In genomic region chr13:31638577-31638976, GRCh38 we compare ENCODE assay signal across 13 cellular contexts.
DNase-seq lines count a peak whose midpoint lies in the region; ATAC-seq, FAIRE-seq and TF ChIP-seq lines count a peak whose summit lies in the region.
"Had no signal": no experiment of that assay in that cellular context is flagged by ENCODE, and none has a peak within 500 bp of the region (broad histone marks: within the 10 kb centered on the region; RNA-seq: fewer than 3 reads in every experiment).

No MANE protein-coding gene starts in this region.

- H3K9me3 ChIP-seq in pancreas: no peaks in the 10 kb centered on the region
- H3K9me3 ChIP-seq in CD8-positive, alpha-beta T cell (ENCODE audit: low read length): no peaks in the 10 kb centered on the region
- H3K9me3 ChIP-seq: BE2C had no signal

- 50 to 53% methylated on average over 1 of the region's 1 CpG for WGBS in pancreas, 2 donors

- H3K27me3 ChIP-seq in ACC112 (ENCODE audit: insufficient read depth, low read length) (no peaks in the 10 kb centered on the region), pancreas (no peaks in the 10 kb centered on the region)
- no peaks in the 10 kb centered on the region for H3K27me3 ChIP-seq in CD8-positive, alpha-beta T cell (ENCODE audit: insufficient read depth, low read length)
- H3K27me3 ChIP-seq: BE2C had no signal

- no peaks in the 10 kb centered on the region for H3K36me3 Mint-ChIP-seq in CD8-positive, alpha-beta T cell
- no peaks in the 10 kb centered on the region for H3K36me3 Mint-ChIP-seq in activated T-cell treated with anti-CD3 and anti-CD28 coated beads, Interleukin-2, amount 50 U/mL, for 24 hours (ENCODE audit: low read depth)

- peak overlapping the region; percentile 47 for H2AFZ ChIP-seq in ACC112 (ENCODE audit: low read length, unreplicated experiment)

- H3K27ac ChIP-seq in ACC112 (ENCODE audit: low read depth, low read length) (peak overlapping the region; percentile 74), RWPE1 (no peak overlapping the region), pancreas (no peak overlapping the region)
- H3K27ac ChIP-seq in CD8-positive, alpha-beta T cell (ENCODE audit: low read depth, low read length): no peak overlapping the region

- CTCF ChIA-PET in RWPE1 (lab: Yijun Ruan, JAX): no interaction called here
- CTCF ChIA-PET in CD8-positive, alpha-beta T cell (lab: Charles Lee): no interaction called here

- H3K27me3 Mint-ChIP-seq in CD8-positive, alpha-beta T cell (ENCODE audit: low read depth): no peaks in the 10 kb centered on the region
- H3K27me3 Mint-ChIP-seq in activated T-cell treated with anti-CD3 and anti-CD28 coated beads, Interleukin-2, amount 50 U/mL, for 24 hours: no peaks in the 10 kb centered on the region

- H3K4me3 ChIP-seq in ACC112 (ENCODE audit: low read depth, low read length) (no peak overlapping the region; the same call in 1 of the 2 replicates), HFF-Myc (replicated peaks; ENCODE audit: low read depth, low read length) (no peak overlapping the region), epithelial cell of esophagus (ENCODE audit: low read length) (no peak overlapping the region), pancreas (no peak overlapping the region)
- no peak overlapping the region for H3K4me3 ChIP-seq in CD8-positive, alpha-beta T cell (ENCODE audit: low read depth, low read length)

- intact Hi-C loops in pancreas (cut with DNase I): no loop called here
- intact Hi-C loops in CD8-positive, alpha-beta T cell (cut with DNase I, micrococcal nuclease): no loop called here

- ATAC-seq in pancreas (no peak), HG03439 (IDR thresholded peaks at IDR 0.05; ENCODE audit: unreplicated experiment) (no peak)
- no peak for ATAC-seq in CD8-positive, alpha-beta T cell

- DNase-seq in HFF-Myc (ENCODE audit: extremely low read depth, low read depth) (peak; percentile 54), RWPE1 (ENCODE audit: low spot score) (peak; percentile 47), epithelial cell of esophagus (ENCODE audit: low read depth) (peak; percentile 44), pancreas (no peak)
- DNase-seq in CD8-positive, alpha-beta T cell: no peak
- no peak for DNase-seq in activated T-cell treated with anti-CD3 and anti-CD28 coated beads, Interleukin-2, amount 50 U/mL, for 24 hours
- DNase-seq: aorta; BE2C; NCI-H748 treated with DMSO at 0.1 percent for 48 hours; stimulated activated CD4-positive, alpha-beta T cell treated with anti-CD3 and anti-CD28 coated beads, Interleukin-4, amount 100 ng/mL, for 4 hours had no signal

- H3K9me3 Mint-ChIP-seq in CD8-positive, alpha-beta T cell: peaks cover 20% of the 10 kb centered on the region
- peaks cover 20% of the 10 kb centered on the region for H3K9me3 Mint-ChIP-seq in activated T-cell treated with anti-CD3 and anti-CD28 coated beads, Interleukin-2, amount 50 U/mL, for 24 hours

- no peak overlapping the region for H3K27ac Mint-ChIP-seq in CD8-positive, alpha-beta T cell
- no peak overlapping the region for H3K27ac Mint-ChIP-seq in activated T-cell treated with anti-CD3 and anti-CD28 coated beads, Interleukin-2, amount 50 U/mL, for 24 hours
- H3K27ac Mint-ChIP-seq: T-helper 2 cell treated with Interferon-gamma antibody and Interleukin-4, amounts not matched to agents 5 μg/mL and 100 μg/mL, for 36 hours had no signal

- H3K4me3 Mint-ChIP-seq in CD8-positive, alpha-beta T cell: no peak overlapping the region
- H3K4me3 Mint-ChIP-seq in activated T-cell treated with anti-CD3 and anti-CD28 coated beads, Interleukin-2, amount 50 U/mL, for 24 hours: no peak overlapping the region
- H3K4me3 Mint-ChIP-seq: T-helper 2 cell treated with Interferon-gamma antibody and Interleukin-4, amounts not matched to agents 5 μg/mL and 100 μg/mL, for 36 hours had no signal

- H3K4me1 Mint-ChIP-seq in CD8-positive, alpha-beta T cell (ENCODE audit: low read depth): no peaks in the 10 kb centered on the region
- no peaks in the 10 kb centered on the region for H3K4me1 Mint-ChIP-seq in activated T-cell treated with anti-CD3 and anti-CD28 coated beads, Interleukin-2, amount 50 U/mL, for 24 hours (ENCODE audit: low read depth)

- H3K4me1 ChIP-seq in ACC112 (ENCODE audit: control insufficient read depth, insufficient read depth, low read length, unreplicated experiment): peaks cover 23% of the 10 kb centered on the region
- H3K4me1 ChIP-seq in pancreas: no peaks in the 10 kb centered on the region
- H3K4me1 ChIP-seq in CD8-positive, alpha-beta T cell (ENCODE audit: insufficient read depth, low read length): no peaks in the 10 kb centered on the region
- H3K4me1 ChIP-seq: BE2C had no signal

- H3K36me3 ChIP-seq in ACC112 (ENCODE audit: insufficient read depth, low read length) (no peaks in the 10 kb centered on the region), pancreas (no peaks in the 10 kb centered on the region)
- no peaks in the 10 kb centered on the region for H3K36me3 ChIP-seq in CD8-positive, alpha-beta T cell (ENCODE audit: insufficient read depth, low read length)
- H3K36me3 ChIP-seq: BE2C had no signal

- no peaks in the 10 kb centered on the region for H3K79me2 ChIP-seq in ACC112 (ENCODE audit: control insufficient read depth, insufficient read depth, low read length, unreplicated experiment)

- POLR2A ChIA-PET in RWPE1 (lab: Yijun Ruan, JAX; ENCODE audit: low non-redundant PET): no interaction called here
- POLR2A ChIA-PET in CD8-positive, alpha-beta T cell (lab: Charles Lee): no interaction called here

- FAIRE-seq in pancreas (lab: Jason Lieb, UNC): no peak

- no peak for TF ChIP-seq CTCF in HFF-Myc (IDR thresholded peaks at IDR 0.05; ENCODE audit: low read depth, low read length, missing control alignments)
- TF ChIP-seq CTCF in RWPE1 (conservative IDR thresholded peaks at IDR 0.05; ENCODE audit: low read depth): no peak
- no peak for TF ChIP-seq CTCF in epithelial cell of esophagus (IDR thresholded peaks at IDR 0.05; ENCODE audit: insufficient read depth, low read depth, low read length, missing control alignments)
- TF ChIP-seq CTCF in pancreas (IDR thresholded peaks at IDR 0.05): no peak
- TF ChIP-seq CTCF in CD8-positive, alpha-beta T cell (IDR thresholded peaks at IDR 0.05): no peak

Comparison
In these comparisons a context has a peak if more than half of its experiments do, and no peak if none do; other contexts are left out.
1. DNase-seq: peak in HFF-Myc (single experiment), RWPE1 (single experiment) and epithelial cell of esophagus (single experiment); none in pancreas (0 of 6), CD8-positive, alpha-beta T cell (0 of 7) and activated T-cell treated with anti-CD3 and anti-CD28 coated beads, Interleukin-2, amount 50 U/mL, for 24 hours (single experiment).